8 cellular contexts compared by ENCODE assay signal in genomic region chr3:14371573-14372474, GRCh38. TPM values are rescaled to one million over a fixed set of nuclear protein-coding genes. Genes with fewer than 3 reads are reported as not detected.
DNase-seq lines count a peak whose midpoint lies in the region; ATAC-seq and TF ChIP-seq lines count a peak whose summit lies in the region.

No MANE protein-coding gene starts in this region.

- no peaks in the 10 kb centered on the region for H3K27me3 Mint-ChIP-seq in osteocyte (ENCODE audit: unreplicated experiment)
- H3K27me3 Mint-ChIP-seq in activated T-cell treated with anti-CD3 and anti-CD28 coated beads, Interleukin-2, amount 50 U/mL, for 4 hours (ENCODE audit: low read depth) = peaks cover 4% of the 10 kb centered on the region

- peak; percentile 34 for DNase-seq in GF-D8 (lab: John Stamatoyannopoulos, UW)
- DNase-seq in HT-29 (ENCODE audit: low spot score) = peak; percentile 90
- peak; percentile 22 to 93 (median 91) for DNase-seq in Peyer's patch
- DNase-seq in esophagus squamous epithelium (lab: John Stamatoyannopoulos, UW) = peak; percentile 17
- no peak for DNase-seq in osteocyte (ENCODE audit: extremely low spot score, unreplicated experiment)
- DNase-seq in WERI-Rb-1 = no peak
- DNase-seq in activated T-cell treated with anti-CD3 and anti-CD28 coated beads, Interleukin-2, amount 50 U/mL, for 4 hours = no peak

- H3K4me1 Mint-ChIP-seq in osteocyte (ENCODE audit: unreplicated experiment) = peaks cover 27% of the 10 kb centered on the region
- H3K4me1 Mint-ChIP-seq in activated T-cell treated with anti-CD3 and anti-CD28 coated beads, Interleukin-2, amount 50 U/mL, for 4 hours (ENCODE audit: low read depth) = peaks cover 5% of the 10 kb centered on the region

- peaks cover 0 to 35% (median 4%) of the 10 kb centered on the region in 4 donors for H3K4me1 ChIP-seq in Peyer's patch
- peaks cover 41 to 72% (median 47%) of the 10 kb centered on the region in 3 donors for H3K4me1 ChIP-seq in esophagus squamous epithelium

- no peak for ATAC-seq in HG02759 (IDR thresholded peaks at IDR 0.05; ENCODE audit: unreplicated experiment)
- ATAC-seq in activated T-cell treated with anti-CD3 and anti-CD28 coated beads, Interleukin-2, amount 50 U/mL, for 4 hours = no peak

- TF ChIP-seq CTCF in Peyer's patch (IDR thresholded peaks at IDR 0.05) (peak in 3 of 6 experiments; percentile 11 to 43 (median 33)), esophagus squamous epithelium (IDR thresholded peaks at IDR 0.05) (no peak), osteocyte (IDR thresholded peaks at IDR 0.05) (peak; percentile 28), WERI-Rb-1 (IDR thresholded peaks at IDR 0.05; ENCODE audit: low read depth, low read length) (no peak)

- no peak overlapping the region for H3K4me3 Mint-ChIP-seq in osteocyte (ENCODE audit: unreplicated experiment)
- H3K4me3 Mint-ChIP-seq in activated T-cell treated with anti-CD3 and anti-CD28 coated beads, Interleukin-2, amount 50 U/mL, for 4 hours = no peak overlapping the region

- H3K4me3 ChIP-seq in Peyer's patch = no peak overlapping the region
- H3K4me3 ChIP-seq in esophagus squamous epithelium = no peak overlapping the region
- no peak overlapping the region for H3K4me3 ChIP-seq in WERI-Rb-1 (ENCODE audit: low read depth, low read length)

- intact Hi-C loops in esophagus squamous epithelium (cut with DNase I) = no loop called here

- H3K36me3 Mint-ChIP-seq in osteocyte (ENCODE audit: unreplicated experiment) = no peaks in the 10 kb centered on the region
- H3K36me3 Mint-ChIP-seq in activated T-cell treated with anti-CD3 and anti-CD28 coated beads, Interleukin-2, amount 50 U/mL, for 4 hours (ENCODE audit: insufficient read depth) = no peaks in the 10 kb centered on the region

- H3K27me3 ChIP-seq in Peyer's patch = no peaks in the 10 kb centered on the region
- H3K27me3 ChIP-seq in esophagus squamous epithelium = peaks cover 0 to 30% (median 0%) of the 10 kb centered on the region in 4 donors
- no peaks in the 10 kb centered on the region for H3K27me3 ChIP-seq in WERI-Rb-1 (ENCODE audit: insufficient read depth, low read depth, severe bottlenecking)

- no peak overlapping the region for H3K27ac Mint-ChIP-seq in osteocyte (ENCODE audit: unreplicated experiment)

- 5 to 25% methylated on average over 8 to 11 of the region's 12 CpGs for WGBS in esophagus squamous epithelium, 2 donors

- H3K27ac ChIP-seq in Peyer's patch (peak overlapping the region in 3 of 4 donors; percentile 51 to 77 (median 71)), esophagus squamous epithelium (peak overlapping the region; percentile 60 to 72 (median 70)), WERI-Rb-1 (no peak overlapping the region)

- no peaks in the 10 kb centered on the region for H3K9me3 Mint-ChIP-seq in osteocyte (ENCODE audit: unreplicated experiment)
- H3K9me3 Mint-ChIP-seq in activated T-cell treated with anti-CD3 and anti-CD28 coated beads, Interleukin-2, amount 50 U/mL, for 4 hours = no peaks in the 10 kb centered on the region

- no peaks in the 10 kb centered on the region for H3K9me3 ChIP-seq in Peyer's patch
- H3K9me3 ChIP-seq in esophagus squamous epithelium = no peaks in the 10 kb centered on the region
- H3K9me3 ChIP-seq in WERI-Rb-1 (ENCODE audit: severe bottlenecking) = no peaks in the 10 kb centered on the region

- H3K36me3 ChIP-seq in Peyer's patch (no peaks in the 10 kb centered on the region), esophagus squamous epithelium (no peaks in the 10 kb centered on the region), WERI-Rb-1 (no peaks in the 10 kb centered on the region)

- TF ChIP-seq POLR2A in Peyer's patch (IDR thresholded peaks at IDR 0.05) (peak in 1 of 2 donors; percentile 35), esophagus squamous epithelium (IDR thresholded peaks at IDR 0.05) (no peak)

RNA-seq across cellular contexts. Expression of gene SLC6A6, which starts 30.6 kb away (rescaled TPM):
- total RNA-seq in HT-29 (2014; rRNA removed; shearing (Covaris generic)) = 51.5 and 55.3 TPM in 2 replicates
- total RNA-seq in Peyer's patch = 100 to 1,000 TPM in 3 of 4 donors, 10 to 100 TPM in 1; 61.1 to 190 (median 150) TPM
- 10 to 100 TPM; 14.4 to 35.7 (median 17.0) TPM for total RNA-seq in esophagus squamous epithelium
- 37.2 and 41.9 TPM in 2 replicates for total RNA-seq in osteocyte
- total RNA-seq in activated T-cell treated with anti-CD3 and anti-CD28 coated beads, Interleukin-2, amount 50 U/mL, for 4 hours = 10 to 100 TPM; 47.6 to 54.2 (median 51.2) TPM

Comparison
In these comparisons a context has a peak if more than half of its experiments do, and no peak if none do; other contexts are left out.
1. DNase-seq: peak in GF-D8 (single experiment), HT-29 (single experiment), Peyer's patch (3 of 3) and esophagus squamous epithelium (single experiment); none in osteocyte (single experiment), WERI-Rb-1 (single experiment) and activated T-cell treated with anti-CD3 and anti-CD28 coated beads, Interleukin-2, amount 50 U/mL, for 4 hours (single experiment).